8 cellular contexts compared by ENCODE assay signal in the genomic region with DNA sequence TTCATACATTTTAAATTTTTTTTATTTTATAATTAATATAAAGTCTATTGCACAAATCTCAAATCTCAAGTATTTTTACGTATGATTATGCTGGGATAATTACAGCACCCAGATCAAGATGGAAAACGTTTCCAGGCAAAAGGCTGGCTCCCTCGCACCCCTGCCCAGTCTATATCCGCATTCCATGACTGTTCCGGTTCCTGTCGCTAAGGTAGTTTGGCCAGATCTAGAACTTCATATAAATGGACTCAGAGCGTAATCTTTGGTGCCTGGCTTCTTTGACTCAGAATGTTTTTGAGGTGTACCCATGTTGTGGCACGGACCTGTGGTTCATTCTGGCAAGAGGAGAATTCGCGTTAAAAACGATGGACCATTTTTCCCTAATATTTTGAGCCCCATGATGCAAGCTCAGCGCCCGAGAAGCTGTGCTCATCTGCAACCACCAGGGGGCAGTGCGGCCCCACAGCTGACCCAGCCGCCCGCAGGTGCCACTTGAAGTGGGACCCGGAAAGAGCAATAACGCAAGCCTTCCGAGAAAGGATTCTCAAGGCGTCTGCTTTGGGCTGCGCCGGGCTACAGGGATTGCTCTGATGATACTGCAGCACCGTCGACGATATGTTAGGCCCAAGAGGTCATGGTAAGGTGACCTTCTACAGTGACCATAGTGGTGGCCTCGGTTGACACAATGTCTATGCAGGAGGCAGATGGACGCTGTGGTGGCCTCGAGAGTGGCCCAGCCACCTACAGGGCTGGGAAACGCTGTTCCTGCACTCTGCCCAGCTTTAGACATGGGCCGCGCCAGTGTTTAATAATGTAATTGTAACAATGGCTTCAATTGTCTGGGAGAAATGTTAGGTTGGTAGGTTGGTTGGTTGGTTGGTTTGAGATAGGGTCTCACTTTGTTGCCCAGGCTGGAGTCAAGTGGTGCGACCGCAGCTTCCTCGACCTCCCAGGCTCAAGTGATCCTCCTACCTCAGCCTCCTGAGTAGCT.
DNase-seq lines count a peak whose midpoint lies in the region; ATAC-seq and TF ChIP-seq lines count a peak whose summit lies in the region.

No MANE protein-coding gene starts in this region.

- H3K27ac ChIP-seq in CD8-positive, alpha-beta memory T cell (ENCODE audit: low read depth, low read length) = no peak overlapping the region
- no peak overlapping the region for H3K27ac ChIP-seq in effector memory CD4-positive, alpha-beta T cell (ENCODE audit: insufficient read depth, low read length, poor library complexity, severe bottlenecking)

- peak overlapping the region in 1 of 7 donors; percentile 48 for H3K4me3 Mint-ChIP-seq in CD8-positive, alpha-beta memory T cell
- no peak overlapping the region for H3K4me3 Mint-ChIP-seq in HFFc6

- no peaks in the 10 kb centered on the region for H3K27me3 ChIP-seq in CD8-positive, alpha-beta memory T cell (ENCODE audit: insufficient read depth, low read length, poor library complexity, severe bottlenecking)
- H3K27me3 ChIP-seq in effector memory CD4-positive, alpha-beta T cell (replicated peaks; ENCODE audit: control insufficient read depth, insufficient read depth, low read length, poor library complexity, severe bottlenecking) = no peaks in the 10 kb centered on the region

- peak; percentile 99 for TF ChIP-seq CTCF in HFFc6 (IDR thresholded peaks at IDR 0.05)

- DNase-seq in CD8-positive, alpha-beta memory T cell = peak; percentile 52 to 79 (median 60)
- DNase-seq in HFFc6 (peak; percentile 32), NCI-H774 (lab: John Stamatoyannopoulos, UW) (peak; percentile 34), midbrain (lab: John Stamatoyannopoulos, UW) (peak; percentile 71)
- peak; percentile 7 to 54 for DNase-seq in activated CD8-positive, alpha-beta memory T cell treated with anti-CD3 and anti-CD28 coated beads for 1 hour (ENCODE audit: extremely low read depth in 1 of 2, low read depth in 1 of 2)
- DNase-seq in effector memory CD4-positive, alpha-beta T cell = peak; percentile 32 to 54 (median 33)
- peak; percentile 23 to 53 for DNase-seq in stimulated activated CD8-positive, alpha-beta memory T cell treated with anti-CD3 and anti-CD28 coated beads, Interleukin-2, amount 100 ng/mL, for 1 hour (ENCODE audit: low read depth in 2 of 2)

- peaks cover 6% of the 10 kb centered on the region in 3 donors for H3K4me1 Mint-ChIP-seq in CD8-positive, alpha-beta memory T cell
- H3K4me1 Mint-ChIP-seq in HFFc6 (ENCODE audit: low read depth) = peaks cover 22% of the 10 kb centered on the region

- POLR2A ChIA-PET in CD8-positive, alpha-beta memory T cell (lab: Charles Lee) = no interaction called here

- no peaks in the 10 kb centered on the region for H3K36me3 Mint-ChIP-seq in CD8-positive, alpha-beta memory T cell
- no peaks in the 10 kb centered on the region for H3K36me3 Mint-ChIP-seq in HFFc6 (ENCODE audit: low read depth)

- peaks cover 2 to 3% of the 10 kb centered on the region in 2 donors for H3K27me3 Mint-ChIP-seq in CD8-positive, alpha-beta memory T cell
- no peaks in the 10 kb centered on the region for H3K27me3 Mint-ChIP-seq in HFFc6 (ENCODE audit: insufficient read depth)

- no peak for ATAC-seq in GM19463 (IDR thresholded peaks at IDR 0.05; ENCODE audit: unreplicated experiment)

- H3K9me3 ChIP-seq in CD8-positive, alpha-beta memory T cell (ENCODE audit: low read length) = no peaks in the 10 kb centered on the region
- H3K9me3 ChIP-seq in effector memory CD4-positive, alpha-beta T cell (ENCODE audit: control insufficient read depth, low read length) = no peaks in the 10 kb centered on the region

- CTCF ChIA-PET in CD8-positive, alpha-beta memory T cell (lab: Charles Lee) = interaction anchor here (0.7 to 4.3 kb wide), 8 partner anchors 9 to 425 kb away, joined by 3 to 38 read pairs (median 4); no protein-coding TSS in a partner anchor

- H3K4me1 ChIP-seq in CD8-positive, alpha-beta memory T cell (ENCODE audit: insufficient read depth, low read length) = peaks cover 4% of the 10 kb centered on the region
- H3K4me1 ChIP-seq in effector memory CD4-positive, alpha-beta T cell (ENCODE audit: control insufficient read depth, insufficient read depth, low read length, poor library complexity, severe bottlenecking) = no peaks in the 10 kb centered on the region

- H3K9me3 Mint-ChIP-seq in CD8-positive, alpha-beta memory T cell = no peaks in the 10 kb centered on the region
- H3K9me3 Mint-ChIP-seq in HFFc6 = no peaks in the 10 kb centered on the region

- H3K27ac Mint-ChIP-seq in CD8-positive, alpha-beta memory T cell = no peak overlapping the region
- H3K27ac Mint-ChIP-seq in HFFc6 = no peak overlapping the region

- H3K4me3 ChIP-seq in CD8-positive, alpha-beta memory T cell (ENCODE audit: low read length) = no peak overlapping the region
- H3K4me3 ChIP-seq in effector memory CD4-positive, alpha-beta T cell (ENCODE audit: insufficient read depth, low read depth, low read length, poor library complexity, severe bottlenecking) = no peak overlapping the region

- H3K36me3 ChIP-seq in CD8-positive, alpha-beta memory T cell (ENCODE audit: insufficient read depth, low read length) = no peaks in the 10 kb centered on the region
- no peaks in the 10 kb centered on the region for H3K36me3 ChIP-seq in effector memory CD4-positive, alpha-beta T cell (ENCODE audit: control insufficient read depth, insufficient read depth, low read length)
